8 cellular contexts compared by ENCODE assay signal in genomic region chr6:149749594-149750135, GRCh38. TPM values are rescaled to one million over a fixed set of nuclear protein-coding genes. Genes with fewer than 3 reads are reported as not detected.
DNase-seq lines count a peak whose midpoint lies in the region; ATAC-seq and TF ChIP-seq lines count a peak whose summit lies in the region.

Gene PCMT1 (plus strand): TSS chr6:149749741. CDS start chr6:149749902, 161 bp downstream.

- H3K27me3 ChIP-seq in adrenal gland (no peaks in the 10 kb centered on the region), heart right ventricle (no peaks in the 10 kb centered on the region), upper lobe of right lung (no peaks in the 10 kb centered on the region)

- ATAC-seq in HG02798 (IDR thresholded peaks at IDR 0.05; ENCODE audit: poor library complexity, unreplicated experiment) (peak; percentile 92), heart right ventricle (peak; percentile 96 to 99 (median 98)), upper lobe of right lung (peak; percentile 98)

- DNase-seq in GM13976 (ENCODE audit: low spot score) (peak; percentile 96), NCI-H1417 treated with DMSO at 0.1 percent for 48 hours (lab: John Stamatoyannopoulos, UW) (peak; percentile 68), T-helper 1 cell (peak; percentile 80 to 92 (median 85)), adrenal gland (peak; percentile 88 to 94 (median 92)), heart right ventricle (peak; percentile 85 to 92), posterior vena cava (ENCODE audit: low spot score) (peak; percentile 98), upper lobe of right lung (peak; percentile 95)

- TF ChIP-seq POLR2A in adrenal gland (IDR thresholded peaks at IDR 0.05), result peak; percentile 62 to 94

- H3K36me3 ChIP-seq in adrenal gland (replicated peaks in 1 of 2), result no peaks in the 10 kb centered on the region
- no peaks in the 10 kb centered on the region for H3K36me3 ChIP-seq in heart right ventricle
- no peaks in the 10 kb centered on the region for H3K36me3 ChIP-seq in upper lobe of right lung

- intact Hi-C loops in adrenal gland (cut with DNase I) (no loop called here), heart right ventricle (cut with DNase I) (no loop called here), posterior vena cava (cut with DNase I) (no loop called here), upper lobe of right lung (cut with DNase I) (no loop called here)

- TF ChIP-seq CTCF in GM13976 (IDR thresholded peaks at IDR 0.05; ENCODE audit: borderline replicate concordance, control extremely low read depth, extremely low read depth, insufficient read depth, missing control alignments) (no peak), adrenal gland (IDR thresholded peaks at IDR 0.05) (no peak), heart right ventricle (IDR thresholded peaks at IDR 0.05) (peak in 1 of 9 donors; percentile 16), upper lobe of right lung (IDR thresholded peaks at IDR 0.05) (no peak)

- H3K4me1 ChIP-seq in adrenal gland (replicated peaks in 1 of 2), result peaks cover 15 to 33% of the 10 kb centered on the region in 2 donors
- peaks cover 0 to 63% (median 39%) of the 10 kb centered on the region in 9 donors for H3K4me1 ChIP-seq in heart right ventricle
- peaks cover 51% of the 10 kb centered on the region for H3K4me1 ChIP-seq in upper lobe of right lung

- no peaks in the 10 kb centered on the region for H3K9me3 ChIP-seq in adrenal gland (replicated peaks in 1 of 3)
- no peaks in the 10 kb centered on the region for H3K9me3 ChIP-seq in heart right ventricle
- no peaks in the 10 kb centered on the region for H3K9me3 ChIP-seq in upper lobe of right lung

- in situ Hi-C loops in GM13976 (cut with MboI; ENCODE audit: low sequenced_read_pairs, unreplicated experiment), result no loop called here

- 0% methylated on average over 1 to 60 of the region's 60 CpGs; no CpG with 5 or more reads in 1 of the 4 donors for WGBS in adrenal gland, 4 donors
- WGBS in heart right ventricle, 2 donors, result 0 to 1% methylated on average over 60 of the region's 60 CpGs

- peak within 1 kb of the TSS; percentile 58 to 90 (median 86) for H3K4me3 ChIP-seq in adrenal gland
- H3K4me3 ChIP-seq in heart right ventricle, result peak within 1 kb of the TSS; percentile 72 to 100 (median 97)
- H3K4me3 ChIP-seq in upper lobe of right lung, result peak within 1 kb of the TSS; percentile 97

- H3K27ac ChIP-seq in adrenal gland, result peak within 1 kb of the TSS; percentile 43 to 95 (median 89)
- H3K27ac ChIP-seq in heart right ventricle, result peak within 1 kb of the TSS; percentile 80 to 96 (median 94)
- peak within 1 kb of the TSS; percentile 95 for H3K27ac ChIP-seq in upper lobe of right lung

RNA-seq across cellular contexts. Expression of gene PCMT1, which starts in this region (rescaled TPM):
- total RNA-seq in adrenal gland, result 100 to 1,000 TPM in 1 of 8 donors, 10 to 100 TPM in 7; 55.7 to 103 (median 63.1) TPM
- 100 to 1,000 TPM in 1 of 3 donors, 10 to 100 TPM in 2; 15.9 to 113 (median 18.3) TPM for polyA plus RNA-seq in adrenal gland
- total RNA-seq in heart right ventricle, result 100 to 1,000 TPM; 133 to 178 (median 151) TPM
- 100 to 1,000 TPM in 1 of 2 donors, 10 to 100 TPM in 1; 33.3 to 166 TPM for polyA plus RNA-seq in heart right ventricle
- total RNA-seq in posterior vena cava, result 10 to 100 TPM; 50.4 to 69.9 TPM
- 69.4 TPM for total RNA-seq in upper lobe of right lung

Comparison
In these comparisons a context has a peak if more than half of its experiments do, and no peak if none do; other contexts are left out.
1. Peak in every context shown above with its lines: DNase-seq, ATAC-seq, H3K4me3 ChIP-seq and H3K27ac ChIP-seq.